Comparison of ENCODE assay signal across 20 cellular contexts in the genomic region with DNA sequence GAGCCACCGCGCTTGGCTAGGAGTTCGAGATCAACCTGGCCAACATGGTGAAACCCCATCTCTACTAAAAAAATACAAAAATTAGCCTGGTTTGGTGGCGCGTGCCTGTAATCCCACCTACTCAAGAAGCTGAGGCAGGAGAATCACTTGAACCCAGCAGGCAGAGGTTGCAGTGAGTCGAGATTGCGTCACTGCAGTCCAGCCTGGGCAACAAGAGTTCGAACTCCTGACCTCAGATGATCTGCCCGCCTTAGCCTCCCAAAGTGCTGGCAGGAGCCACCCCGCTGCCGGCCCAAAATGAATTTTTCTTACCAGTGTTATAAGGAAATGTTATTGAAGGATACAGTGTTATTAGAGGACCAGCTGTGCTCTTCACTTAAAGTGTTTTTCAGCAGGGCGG. TPM values are rescaled to one million over a fixed set of nuclear protein-coding genes. Genes with fewer than 3 reads are reported as not detected.
DNase-seq lines count a peak whose midpoint lies in the region; ATAC-seq and TF ChIP-seq lines count a peak whose summit lies in the region.
"Had no signal": no experiment of that assay in that cellular context is flagged by ENCODE, and none has a peak within 500 bp of the region (broad histone marks: within the 10 kb centered on the region; RNA-seq: fewer than 3 reads in every experiment).

No MANE protein-coding gene starts in this region.

- H3K9ac ChIP-seq in Loucy (ENCODE audit: low read depth, low read length, poor library complexity, severe bottlenecking) (no peak overlapping the region), trophoblast cell (ENCODE audit: low read length) (no peak overlapping the region)
- H3K9ac ChIP-seq: parathyroid adenoma had no signal

- no peak overlapping the region for H4K8ac ChIP-seq in trophoblast cell (ENCODE audit: low read depth, low read length)

- H3K9me2 ChIP-seq in Loucy (replicated peaks; ENCODE audit: low read depth, low read length), result no peaks in the 10 kb centered on the region

- H3K23ac ChIP-seq in trophoblast cell (ENCODE audit: low read length), result no peak overlapping the region

- no peaks in the 10 kb centered on the region for H3K27me3 ChIP-seq in Loucy (ENCODE audit: insufficient read depth, low read length, poor library complexity, severe bottlenecking)
- H3K27me3 ChIP-seq in trophoblast cell (ENCODE audit: insufficient read depth, low read length), result no peaks in the 10 kb centered on the region
- H3K27me3 ChIP-seq: esophagus squamous epithelium, thyroid gland had no signal

- H2BK5ac ChIP-seq in trophoblast cell (ENCODE audit: low read depth, low read length, poor library complexity), result no peak overlapping the region

- no peak overlapping the region for H2BK120ac ChIP-seq in trophoblast cell (ENCODE audit: insufficient read depth, low read length, poor library complexity)

- H3K4ac ChIP-seq in trophoblast cell (ENCODE audit: low read depth, low read length), result peak overlapping the region; percentile 40

- no peaks in the 10 kb centered on the region for H3F3A ChIP-seq in Loucy (ENCODE audit: low read depth)

- no peak overlapping the region for H4K12ac ChIP-seq in trophoblast cell (ENCODE audit: low read depth, low read length)

- no peak overlapping the region for H2BK12ac ChIP-seq in trophoblast cell (ENCODE audit: low read length)

- CTCF ChIA-PET in activated naive CD4-positive, alpha-beta T cell treated with anti-CD3 and anti-CD28 coated beads, Interleukin-2, amount 10 ng/mL, durations not matched to agents 7 days and 5 days (lab: Charles Lee), result interaction anchor here (1.3 kb wide), 1 partner anchor 94 kb away, joined by 3 read pairs; no protein-coding TSS in a partner anchor

- no peaks in the 10 kb centered on the region for H3K9me3 ChIP-seq in Loucy (ENCODE audit: insufficient read depth, low read depth, low read length)
- H3K9me3 ChIP-seq in trophoblast cell (ENCODE audit: insufficient read depth, low read depth, low read length), result no peaks in the 10 kb centered on the region
- no peaks in the 10 kb centered on the region for H3K9me3 ChIP-seq in mucosa of descending colon
- H3K9me3 ChIP-seq: Caco-2, esophagus squamous epithelium, thyroid gland had no signal

- peak overlapping the region; percentile 29 for H3K4me3 Mint-ChIP-seq in activated naive CD4-positive, alpha-beta T cell treated with anti-CD3 and anti-CD28 coated beads, Interleukin-2, amount 10 ng/mL, durations not matched to agents 7 days and 5 days
- no peak overlapping the region for H3K4me3 Mint-ChIP-seq in endothelial cell (ENCODE audit: unreplicated experiment)

- H3K79me2 ChIP-seq in Loucy (ENCODE audit: insufficient read depth, low read length) (peaks cover 61% of the 10 kb centered on the region), trophoblast cell (ENCODE audit: control insufficient read depth, insufficient read depth, low read length, poor library complexity) (peaks cover 10% of the 10 kb centered on the region)

- no peaks in the 10 kb centered on the region for H3K27me3 Mint-ChIP-seq in activated naive CD4-positive, alpha-beta T cell treated with anti-CD3 and anti-CD28 coated beads, Interleukin-2, amount 10 ng/mL, durations not matched to agents 7 days and 5 days
- H3K27me3 Mint-ChIP-seq in endothelial cell (ENCODE audit: unreplicated experiment), result peaks cover 5% of the 10 kb centered on the region
- H3K27me3 Mint-ChIP-seq: stimulated activated naive B cell treated with anti-CD40 and anti-IgM and Interleukin-4, amounts not matched to agents 10 μg/mL and 1 μg/mL and 100 μg/mL, for 72 hours had no signal

- intact Hi-C loops in mucosa of descending colon (cut with DNase I, micrococcal nuclease) (no loop called here), left ventricle myocardium superior (cut with micrococcal nuclease) (no loop called here)

- no peak overlapping the region for H2AK5ac ChIP-seq in trophoblast cell (ENCODE audit: low read length)

- H3K4me2 ChIP-seq in Loucy (ENCODE audit: low read depth, low read length, poor library complexity, severe bottlenecking) (peak overlapping the region; percentile 93), trophoblast cell (ENCODE audit: low read length) (no peak overlapping the region)

- H3K4me1 Mint-ChIP-seq in activated naive CD4-positive, alpha-beta T cell treated with anti-CD3 and anti-CD28 coated beads, Interleukin-2, amount 10 ng/mL, durations not matched to agents 7 days and 5 days, result peaks cover 36% of the 10 kb centered on the region
- peaks cover 12% of the 10 kb centered on the region for H3K4me1 Mint-ChIP-seq in endothelial cell (ENCODE audit: unreplicated experiment)

- H3K27ac Mint-ChIP-seq in activated naive CD4-positive, alpha-beta T cell treated with anti-CD3 and anti-CD28 coated beads, Interleukin-2, amount 10 ng/mL, durations not matched to agents 7 days and 5 days, result no peak overlapping the region
- no peak overlapping the region for H3K27ac Mint-ChIP-seq in endothelial cell (ENCODE audit: unreplicated experiment)
- H3K27ac Mint-ChIP-seq: stimulated activated naive B cell treated with anti-CD40 and anti-IgM and Interleukin-4, amounts not matched to agents 10 μg/mL and 1 μg/mL and 100 μg/mL, for 72 hours had no signal

- WGBS in trophoblast cell (ENCODE audit: extremely low coverage, insufficient coverage, insufficient read length), result no CpG with 5 or more reads among the region's 12 CpGs

- H4K20me1 ChIP-seq in Loucy (ENCODE audit: insufficient read depth, low read length, poor library complexity, severe bottlenecking), result peaks cover 15% of the 10 kb centered on the region

- no peak overlapping the region for H4K91ac ChIP-seq in trophoblast cell (ENCODE audit: low read depth, low read length)

- H3K79me1 ChIP-seq in trophoblast cell (ENCODE audit: low read length), result peaks cover 10% of the 10 kb centered on the region

- no peak for DNase-seq in activated naive CD4-positive, alpha-beta T cell treated with anti-CD3 and anti-CD28 coated beads, Interleukin-2, amount 10 ng/mL, durations not matched to agents 7 days and 5 days
- no peak for DNase-seq in activated naive CD4-positive, alpha-beta T cell (lab: John Stamatoyannopoulos, UW)
- DNase-seq in fibroblast of mammary gland (ENCODE audit: low read depth) (peak; percentile 33), trophoblast cell (no peak), mucosa of descending colon (no peak), left ventricle myocardium superior (no peak), endothelial cell (ENCODE audit: low spot score) (no peak)
- DNase-seq: activated gamma-delta T cell; Caco-2; effector CD8-positive, alpha-beta T cell; esophagus squamous epithelium; glutamatergic neuron; NCI-H1417 treated with DMSO at 0.1 percent for 48 hours; NCI-H524 treated with DMSO at 0.1 percent for 48 hours; stimulated activated naive B cell treated with anti-CD40 and anti-IgM and Interleukin-4, amounts not matched to agents 10 μg/mL and 1 μg/mL and 100 μg/mL, for 72 hours; thyroid gland had no signal

- peaks cover 23% of the 10 kb centered on the region for H3K4me1 ChIP-seq in Loucy (ENCODE audit: insufficient read depth, low read length, poor library complexity, severe bottlenecking)
- H3K4me1 ChIP-seq in trophoblast cell (ENCODE audit: control insufficient read depth in 1 of 2, insufficient read depth in 2 of 2, low read length in 2 of 2), result no peaks in the 10 kb centered on the region
- peaks cover 21% of the 10 kb centered on the region for H3K4me1 ChIP-seq in mucosa of descending colon (ENCODE audit: low read depth)
- H3K4me1 ChIP-seq: parathyroid adenoma had no signal

- no peak overlapping the region for H3K18ac ChIP-seq in trophoblast cell (ENCODE audit: low read length)

- H3K9me3 Mint-ChIP-seq in activated naive CD4-positive, alpha-beta T cell treated with anti-CD3 and anti-CD28 coated beads, Interleukin-2, amount 10 ng/mL, durations not matched to agents 7 days and 5 days, result no peaks in the 10 kb centered on the region
- H3K9me3 Mint-ChIP-seq in endothelial cell (ENCODE audit: unreplicated experiment), result no peaks in the 10 kb centered on the region
- H3K9me3 Mint-ChIP-seq: stimulated activated naive B cell treated with anti-CD40 and anti-IgM and Interleukin-4, amounts not matched to agents 10 μg/mL and 1 μg/mL and 100 μg/mL, for 72 hours had no signal

- H2AFZ ChIP-seq in Loucy (ENCODE audit: low read length), result no peak overlapping the region
- H2AFZ ChIP-seq in trophoblast cell (ENCODE audit: insufficient read depth, low read length, poor library complexity), result no peak overlapping the region
- H2AFZ ChIP-seq: parathyroid adenoma had no signal

- peak overlapping the region; percentile 28 for H3K4me3 ChIP-seq in Loucy (ENCODE audit: low read length, poor library complexity, severe bottlenecking)
- H3K4me3 ChIP-seq in fibroblast of mammary gland (ENCODE audit: control insufficient read depth, low read depth, low read length), result no peak overlapping the region
- no peak overlapping the region for H3K4me3 ChIP-seq in trophoblast cell (ENCODE audit: low read depth, low read length)
- no peak overlapping the region for H3K4me3 ChIP-seq in mucosa of descending colon
- H3K4me3 ChIP-seq: esophagus squamous epithelium, thyroid gland had no signal

- H3K36me3 ChIP-seq in Loucy (ENCODE audit: insufficient read depth, low read length), result peaks cover 28% of the 10 kb centered on the region; the same call in 1 of the 2 replicates
- peaks cover 15 to 28% of the 10 kb centered on the region in 2 experiments for H3K36me3 ChIP-seq in trophoblast cell (ENCODE audit: control insufficient read depth in 1 of 2, insufficient read depth in 2 of 2, low read length in 2 of 2)
- H3K36me3 ChIP-seq in mucosa of descending colon (ENCODE audit: low read depth), result peaks cover 4% of the 10 kb centered on the region

- peaks cover 26% of the 10 kb centered on the region for H3K36me3 Mint-ChIP-seq in activated naive CD4-positive, alpha-beta T cell treated with anti-CD3 and anti-CD28 coated beads, Interleukin-2, amount 10 ng/mL, durations not matched to agents 7 days and 5 days
- H3K36me3 Mint-ChIP-seq in endothelial cell (ENCODE audit: low read depth, unreplicated experiment), result peaks cover 16% of the 10 kb centered on the region

- TF ChIP-seq CTCF in Loucy (conservative IDR thresholded peaks at IDR 0.05; ENCODE audit: low read length), result no peak
- no peak for TF ChIP-seq CTCF in fibroblast of mammary gland (conservative IDR thresholded peaks at IDR 0.05; ENCODE audit: control insufficient read depth, insufficient read depth, low read depth, low read length)
- no peak for TF ChIP-seq CTCF in mucosa of descending colon (IDR thresholded peaks at IDR 0.05)
- TF ChIP-seq CTCF in endothelial cell (IDR thresholded peaks at IDR 0.05; ENCODE audit: unreplicated experiment), result no peak

- H3K14ac ChIP-seq in trophoblast cell (ENCODE audit: low read length), result no peak overlapping the region

- no peak overlapping the region for H3K27ac ChIP-seq in trophoblast cell (ENCODE audit: low read depth, low read length)
- H3K27ac ChIP-seq: esophagus squamous epithelium, parathyroid adenoma, thyroid gland, VCaP had no signal

- no peak for ATAC-seq in mucosa of descending colon
- ATAC-seq in left ventricle myocardium superior, result no peak
- ATAC-seq: sciatic nerve; stimulated activated naive B cell treated with anti-CD40 and anti-IgM and Interleukin-4, amounts not matched to agents 10 μg/mL and 1 μg/mL and 100 μg/mL, for 72 hours had no signal

RNA-seq across cellular contexts. Expression of a gene that starts 2.3 kb away (rescaled TPM):
- 48.2 and 51.5 TPM in 2 replicates for polyA plus RNA-seq in trophoblast cell (2013)
- total RNA-seq in mucosa of descending colon (10 to 100 TPM; 48.4 to 63.4 (median 62.2) TPM), left ventricle myocardium superior (28.0 TPM), endothelial cell (ENCODE audit: unreplicated experiment) (83.9 TPM)

RNA-seq across cellular contexts. Expression of a gene that starts 25.0 kb away (rescaled TPM):
- polyA plus RNA-seq in trophoblast cell (2013), result 194 and 209 TPM in 2 replicates
- 100 to 1,000 TPM; 218 to 304 (median 254) TPM for total RNA-seq in mucosa of descending colon
- total RNA-seq in left ventricle myocardium superior, result 221 TPM
- 657 TPM for total RNA-seq in endothelial cell (ENCODE audit: unreplicated experiment)

RNA-seq across cellular contexts. Expression of a gene that starts 53.4 kb away (rescaled TPM):
- 301 and 304 TPM in 2 replicates for polyA plus RNA-seq in trophoblast cell (2013)
- total RNA-seq in mucosa of descending colon (100 to 1,000 TPM; 105 to 314 (median 209) TPM), left ventricle myocardium superior (14.0 TPM), endothelial cell (ENCODE audit: unreplicated experiment) (115 TPM)

RNA-seq across cellular contexts. Expression of a gene that starts 53.6 kb away (rescaled TPM):
- 29.6 and 29.8 TPM in 2 replicates for polyA plus RNA-seq in trophoblast cell (2013)
- total RNA-seq in mucosa of descending colon (10 to 100 TPM; 45.3 to 54.8 (median 49.3) TPM), left ventricle myocardium superior (26.2 TPM), endothelial cell (ENCODE audit: unreplicated experiment) (60.8 TPM)

RNA-seq across cellular contexts. Expression of a gene that starts 53.9 kb away (rescaled TPM):
- polyA plus RNA-seq in trophoblast cell (2013), result 44.9 and 45.1 TPM in 2 replicates
- total RNA-seq in mucosa of descending colon (10 to 100 TPM; 46.4 to 64.8 (median 59.5) TPM), left ventricle myocardium superior (132 TPM), endothelial cell (ENCODE audit: unreplicated experiment) (63.4 TPM)
